In genomic region chr17:3875317-3875716, GRCh38 we compare ENCODE assay signal across 34 cellular contexts. TPM values are rescaled to one million over a fixed set of nuclear protein-coding genes. Genes with fewer than 3 reads are reported as not detected.
"Had no signal": no experiment of that assay in that cellular context is flagged by ENCODE, and none has a peak within 500 bp of the region (broad histone marks: within the 10 kb centered on the region; RNA-seq: fewer than 3 reads in every experiment).

No MANE protein-coding gene starts in this region.

- ATAC-seq: naive thymus-derived CD8-positive, alpha-beta T cell; natural killer cell treated with Interleukin-12 subunit alpha and Interleukin-12 subunit beta and Interleukin-15 and Interleukin-18, amount 100 ng/mL, for 72 hours; psoas muscle; right cardiac atrium; sciatic nerve; stimulated activated memory B cell treated with anti-CD40 and anti-IgM and Interleukin-4, amounts not matched to agents 10 μg/mL and 1 μg/mL and 100 μg/mL, for 72 hours; stimulated activated naive CD8-positive, alpha-beta T cell treated with anti-CD3 and anti-CD28 coated beads, Interleukin-15, amount 100 ng/mL, for 72 hours; stimulated activated naive CD8-positive, alpha-beta T cell treated with anti-CD3 and anti-CD28 coated beads, Interleukin-15, Interleukin-2, amounts not matched to agents 100 U/mL and 50 U/mL, for 24 hours; upper lobe of right lung had no signal

- H3K9me3 Mint-ChIP-seq: naive thymus-derived CD8-positive, alpha-beta T cell; natural killer cell treated with Interleukin-12 subunit alpha and Interleukin-12 subunit beta and Interleukin-15 and Interleukin-18, amount 100 ng/mL, for 72 hours; neural crest cell; stimulated activated memory B cell treated with anti-CD40 and anti-IgM and Interleukin-4, amounts not matched to agents 10 μg/mL and 1 μg/mL and 100 μg/mL, for 72 hours; stimulated activated naive CD8-positive, alpha-beta T cell treated with anti-CD3 and anti-CD28 coated beads, Interleukin-15, amount 100 ng/mL, for 72 hours; type B pancreatic cell had no signal

- H3K4me3 ChIP-seq: ovary, psoas muscle, skin epidermis, smooth muscle cell, spleen, suprapubic skin, testis, tibial artery, transverse colon, upper lobe of right lung, uterus had no signal

- H3K27me3 Mint-ChIP-seq: naive thymus-derived CD8-positive, alpha-beta T cell; natural killer cell treated with Interleukin-12 subunit alpha and Interleukin-12 subunit beta and Interleukin-15 and Interleukin-18, amount 100 ng/mL, for 72 hours; progenitor cell of endocrine pancreas; stimulated activated memory B cell treated with anti-CD40 and anti-IgM and Interleukin-4, amounts not matched to agents 10 μg/mL and 1 μg/mL and 100 μg/mL, for 72 hours; stimulated activated naive CD8-positive, alpha-beta T cell treated with anti-CD3 and anti-CD28 coated beads, Interleukin-15, amount 100 ng/mL, for 72 hours; type B pancreatic cell had no signal

- H3K79me2 ChIP-seq: parathyroid adenoma had no signal

- H3K36me3 Mint-ChIP-seq: natural killer cell treated with Interleukin-12 subunit alpha and Interleukin-12 subunit beta and Interleukin-15 and Interleukin-18, amount 100 ng/mL, for 72 hours; type B pancreatic cell had no signal

- H2AFZ ChIP-seq: parathyroid adenoma had no signal

- H3K9ac ChIP-seq: parathyroid adenoma had no signal

- H3K27ac ChIP-seq: ovary, parathyroid adenoma, psoas muscle, skin epidermis, spleen, suprapubic skin, testis, tibial artery, transverse colon, upper lobe of right lung, uterus had no signal

- DNase-seq: naive thymus-derived CD8-positive, alpha-beta T cell; nephron progenitor cell; occipital lobe; ovary; posterior cingulate gyrus; psoas muscle; spleen; stimulated activated CD4-positive, alpha-beta T cell treated with anti-CD3 and anti-CD28 coated beads, Interleukin-12 subunit alpha, Interleukin-12 subunit beta, amount 100 ng/mL, for 4 hours; stimulated activated CD4-positive, alpha-beta T cell treated with anti-CD3 and anti-CD28 coated beads, Interleukin-1b, Interleukin-23, amount 100 ng/mL, for 48 hours; stimulated activated CD4-positive, alpha-beta T cell treated with anti-CD3 and anti-CD28 coated beads, Interleukin-4, amount 100 ng/mL, for 1 hour; stimulated activated CD4-positive, alpha-beta T cell treated with anti-CD3 and anti-CD28 coated beads, Interleukin-4, amount 100 ng/mL, for 4 hours; stimulated activated CD8-positive, alpha-beta memory T cell treated with anti-CD3 and anti-CD28 coated beads, Interleukin-4, amount 100 ng/mL, for 48 hours; stimulated activated naive CD4-positive, alpha-beta T cell; stimulated activated naive CD8-positive, alpha-beta T cell treated with anti-CD3 and anti-CD28 coated beads, Interleukin-15, amount 100 ng/mL, for 72 hours; stimulated activated naive CD8-positive, alpha-beta T cell treated with anti-CD3 and anti-CD28 coated beads, Interleukin-15, Interleukin-2, amounts not matched to agents 100 U/mL and 50 U/mL, for 24 hours; substantia nigra; testis; tibial artery; transverse colon; upper lobe of right lung; uterus had no signal

- H3K4me2 ChIP-seq: smooth muscle cell had no signal

- H3K27ac Mint-ChIP-seq: natural killer cell treated with Interleukin-12 subunit alpha and Interleukin-12 subunit beta and Interleukin-15 and Interleukin-18, amount 100 ng/mL, for 72 hours; nephron progenitor cell; progenitor cell of endocrine pancreas; stimulated activated memory B cell treated with anti-CD40 and anti-IgM and Interleukin-4, amounts not matched to agents 10 μg/mL and 1 μg/mL and 100 μg/mL, for 72 hours; type B pancreatic cell had no signal

- H3K4me3 Mint-ChIP-seq: naive thymus-derived CD8-positive, alpha-beta T cell; natural killer cell treated with Interleukin-12 subunit alpha and Interleukin-12 subunit beta and Interleukin-15 and Interleukin-18, amount 100 ng/mL, for 72 hours; nephron progenitor cell; neural crest cell; stimulated activated memory B cell treated with anti-CD40 and anti-IgM and Interleukin-4, amounts not matched to agents 10 μg/mL and 1 μg/mL and 100 μg/mL, for 72 hours; stimulated activated naive CD8-positive, alpha-beta T cell treated with anti-CD3 and anti-CD28 coated beads, Interleukin-15, amount 100 ng/mL, for 72 hours; type B pancreatic cell had no signal

- H3K9me3 ChIP-seq: ovary, psoas muscle, spleen, suprapubic skin, testis, tibial artery, transverse colon, upper lobe of right lung, uterus had no signal

- H3K36me3 ChIP-seq: ovary, uterus had no signal

- H3K27me3 ChIP-seq: ovary, spleen, suprapubic skin, testis, tibial artery, transverse colon, upper lobe of right lung, uterus had no signal

- H3K4me1 ChIP-seq: parathyroid adenoma, tibial artery, upper lobe of right lung, uterus had no signal

RNA-seq across cellular contexts. Expression of gene P2RX1, which starts 40.9 kb away (rescaled TPM):
- total RNA-seq: neural crest cell, occipital lobe, osteoblast, renal cortical epithelial cell had no signal
- polyA plus RNA-seq: naive thymus-derived CD8-positive, alpha-beta T cell had no signal
